In genomic region chr3:87433445-87433844, GRCh38 we compare ENCODE assay signal across 7 cellular contexts.
DNase-seq lines count a peak whose midpoint lies in the region; ATAC-seq, FAIRE-seq and TF ChIP-seq lines count a peak whose summit lies in the region.
"Not testable (repeated sequence)": the region's sequence is repeated elsewhere in the genome, so short reads cannot be mapped to it uniquely, and the experiment has no call there.

No MANE protein-coding gene starts in this region.

- H3K27ac ChIP-seq in HCT116 (ENCODE audit: low read depth, low read length); K562 (ENCODE audit: extremely low read depth, low read depth, low read length): not testable (repeated sequence)
- H3K27ac ChIP-seq in RWPE2 (ENCODE audit: poor library complexity, severe bottlenecking) = peak overlapping the region; percentile 11
- peak overlapping the region; percentile 39 for H3K27ac ChIP-seq in epithelial cell of prostate

- 5% methylated on average over 3 of the region's 3 CpGs for WGBS in K562 (ENCODE audit: insufficient coverage, low coverage, missing lambda C conversion rate)

- not testable (repeated sequence) for H3K9me1 ChIP-seq in K562 (ENCODE audit: control insufficient read depth, insufficient read depth, low read length)

- peak overlapping the region; percentile 81 for H2AFZ ChIP-seq in HCT116 (ENCODE audit: low read depth, low read length, poor library complexity, severe bottlenecking)
- not testable (repeated sequence) for H2AFZ ChIP-seq in K562 (ENCODE audit: low read depth, low read length)

- TF ChIP-seq CTCF in Calu3 (IDR thresholded peaks at IDR 0.05; ENCODE audit: unreplicated experiment); HCT116 (IDR thresholded peaks at IDR 0.05 in 2 of 3, conservative IDR thresholded peaks at IDR 0.05 in 1 of 3; ENCODE audit: borderline replicate concordance in 1 of 3, insufficient read depth in 1 of 3, low read depth in 2 of 3, low read length in 2 of 3); RWPE2 (IDR thresholded peaks at IDR 0.05; ENCODE audit: poor library complexity, severe bottlenecking); K562 (IDR thresholded peaks at IDR 0.05 in 2 of 3, conservative IDR thresholded peaks at IDR 0.05 in 1 of 3; ENCODE audit: insufficient read depth in 2 of 3, low read depth in 1 of 3, low read length in 3 of 3): not testable (repeated sequence)

- in situ Hi-C loops in K562 (cut with MboI) = not testable (repeated sequence)

- not testable (repeated sequence) for H3K9me2 ChIP-seq in HCT116 (ENCODE audit: insufficient read depth)

- TF ChIP-seq RAD21 in HCT116 (IDR thresholded peaks at IDR 0.05; ENCODE audit: low read depth); K562 (CRISPR knock-in tag; conservative IDR thresholded peaks at IDR 0.05 in 1 of 2, IDR thresholded peaks at IDR 0.05 in 1 of 2): not testable (repeated sequence)

- not testable (repeated sequence) for BruUV-seq in Calu3 (replicated peaks; lab: Mats Ljungman, UMichigan); HCT116 (replicated peaks; lab: Mats Ljungman, UMichigan); K562 (replicated peaks; lab: Mats Ljungman, UMichigan)

- H4K20me1 ChIP-seq in HCT116 (ENCODE audit: insufficient read depth); K562 (replicated peaks; ENCODE audit: control insufficient read depth, insufficient read depth, low read length): not testable (repeated sequence)

- FAIRE-seq in K562 (lab: Jason Lieb, UNC) = not testable (repeated sequence)

- not testable (repeated sequence) for TF ChIP-seq EP300 in K562 (IDR thresholded peaks at IDR 0.05; ENCODE audit: low read length)

- DNase-seq in Calu3 (peak; percentile 7), HCT116 (ENCODE audit: low read depth, low spot score) (peak; percentile 60), NCI-H226 (peak; percentile 35), epithelial cell of prostate (ENCODE audit: low read depth, low spot score) (peak; percentile 40), renal cortical epithelial cell (ENCODE audit: low read depth) (peak; percentile 21)
- DNase-seq in RWPE2 (ENCODE audit: low spot score); K562 (ENCODE audit: extremely low read depth in 1 of 4, low spot score in 3 of 4): not testable (repeated sequence)

- not testable (repeated sequence) for H3K4me3 ChIP-seq in HCT116 (replicated peaks in 1 of 2; ENCODE audit: low read depth in 1 of 2, low read length in 2 of 2); RWPE2 (ENCODE audit: severe bottlenecking); K562

- not testable (repeated sequence) for ATAC-seq in HCT116; RWPE2 (ENCODE audit: low read depth); K562

- not testable (repeated sequence) for H3K4me2 ChIP-seq in HCT116 (ENCODE audit: low read length); K562 (ENCODE audit: insufficient read depth, low read length)

- not testable (repeated sequence) for H3K9ac ChIP-seq in HCT116 (ENCODE audit: low read length); K562 (ENCODE audit: insufficient read depth in 1 of 2, low read depth in 2 of 2, low read length in 2 of 2)

- RAD21 ChIA-PET in HCT116 (lab: Charles Lee; ENCODE audit: low non-redundant PET in 1 of 2, low total read pairs in 2 of 2, uncharacterized antibody in 2 of 2, unreplicated experiment in 2 of 2) = not testable (repeated sequence)

- peaks cover 25% of the 10 kb centered on the region for H3K4me1 Mint-ChIP-seq in Calu3 (ENCODE audit: low read depth, unreplicated experiment)

- CTCF ChIA-PET in Calu3 (lab: Charles Lee); HCT116 (lab: Charles Lee); K562 (lab: Yijun Ruan, JAX; ENCODE audit: low intra/inter-chr PET ratio): not testable (repeated sequence)

- H3K27me3 Mint-ChIP-seq in Calu3 (ENCODE audit: unreplicated experiment) = not testable (repeated sequence)

- not testable (repeated sequence) for TF ChIP-seq POLR2A in HCT116 (IDR thresholded peaks at IDR 0.05; ENCODE audit: borderline replicate concordance, extremely low read depth, insufficient read depth, insufficient read length); K562 (conservative IDR thresholded peaks at IDR 0.05)

- not testable (repeated sequence) for H3K9me3 Mint-ChIP-seq in Calu3 (ENCODE audit: low read depth, unreplicated experiment)

- peak overlapping the region; percentile 31 for H3K27ac Mint-ChIP-seq in Calu3 (ENCODE audit: unreplicated experiment)

- not testable (repeated sequence) for H3K9me3 ChIP-seq in HCT116 (ENCODE audit: control insufficient read depth in 1 of 2, insufficient read depth in 1 of 2, low read depth in 1 of 2, low read length in 2 of 2); RWPE2 (ENCODE audit: severe bottlenecking); K562 (replicated peaks; ENCODE audit: control insufficient read depth, insufficient read depth, low read depth, low read length)

- not testable (repeated sequence) for H3K79me2 ChIP-seq in HCT116 (ENCODE audit: insufficient read depth, low read length); K562 (ENCODE audit: control insufficient read depth, insufficient read depth, low read length)

- H3K36me3 Mint-ChIP-seq in Calu3 (ENCODE audit: insufficient read depth, unreplicated experiment) = not testable (repeated sequence)

- not testable (repeated sequence) for H3K4me1 ChIP-seq in HCT116 (ENCODE audit: control insufficient read depth in 1 of 2, insufficient read depth in 2 of 2, low read length in 2 of 2); K562 (replicated peaks in 1 of 2; ENCODE audit: control insufficient read depth in 2 of 2, insufficient read depth in 2 of 2, low read length in 2 of 2)
- peaks cover 22% of the 10 kb centered on the region for H3K4me1 ChIP-seq in RWPE2 (ENCODE audit: insufficient read depth, poor library complexity, severe bottlenecking)

- H3K4me3 Mint-ChIP-seq in Calu3 (ENCODE audit: low read depth, unreplicated experiment) = not testable (repeated sequence)

- intact Hi-C loops in Calu3 (cut with micrococcal nuclease; ENCODE audit: unreplicated experiment); HCT116 (cut with micrococcal nuclease); K562 (cut with micrococcal nuclease): not testable (repeated sequence)

- not testable (repeated sequence) for H3K27me3 ChIP-seq in HCT116 (ENCODE audit: insufficient read depth, low read length); RWPE2 (ENCODE audit: insufficient read depth, poor library complexity, severe bottlenecking); K562 (ENCODE audit: control insufficient read depth in 2 of 2, insufficient read depth in 2 of 2, low read length in 2 of 2)

- H3K36me3 ChIP-seq in HCT116 (ENCODE audit: control insufficient read depth in 1 of 2, insufficient read depth in 2 of 2, low read length in 2 of 2); RWPE2 (ENCODE audit: low read depth); K562 (ENCODE audit: control insufficient read depth, insufficient read depth, low read length): not testable (repeated sequence)

- POLR2A ChIA-PET in HCT116 (lab: Charles Lee); K562 (lab: Yijun Ruan, JAX): not testable (repeated sequence)

TF ChIP-seq in HCT116, 20 proteins besides CTCF, POLR2A, EP300 and RAD21:
- TF ChIP-seq FOSL1 (IDR thresholded peaks at IDR 0.05; ENCODE audit: low read depth) (peak; percentile 48; the same call in 1 of the 2 replicates), JUND (IDR thresholded peaks at IDR 0.05) (0 out of 2 replicates have a peak, but pooled peaks have one; percentile 20), CEBPB (IDR thresholded peaks at IDR 0.05; ENCODE audit: low read depth) (peak; percentile 34; the same call in 1 of the 2 replicates), SP1 (IDR thresholded peaks at IDR 0.05; ENCODE audit: low read depth) (peak; percentile 30; the same call in 1 of the 2 replicates), CBX3 (IDR thresholded peaks at IDR 0.05; ENCODE audit: low read depth) (peak; percentile 46; the same call in 1 of the 2 replicates)

TF ChIP-seq in K562, 482 proteins besides CTCF, POLR2A, EP300 and RAD21:
- TF ChIP-seq PKNOX1 (IDR thresholded peaks at IDR 0.05) = peak; percentile 75
